13 cellular contexts compared by ENCODE assay signal in genomic region chr5:84603557-84604185, GRCh38.
A peak's percentile ranks its signal among the peaks of the same experiment; 100 is the strongest.
DNase-seq lines count a peak whose midpoint lies in the region; ATAC-seq and TF ChIP-seq lines count a peak whose summit lies in the region.
"Had no signal": no experiment of that assay in that cellular context is flagged by ENCODE, and none has a peak within 500 bp of the region (broad histone marks: within the 10 kb centered on the region; RNA-seq: fewer than 3 reads in every experiment).

No MANE protein-coding gene starts in this region.

- no peaks in the 10 kb centered on the region for H3K27me3 Mint-ChIP-seq in activated naive CD8-positive, alpha-beta T cell treated with anti-CD3 and anti-CD28 coated beads for 36 hours

- H3K27ac ChIP-seq in OCI-LY3 (ENCODE audit: low read length), result no peak overlapping the region
- no peak overlapping the region for H3K27ac ChIP-seq in epithelial cell of prostate
- H3K27ac ChIP-seq: Peyer's patch had no signal

- no peak for TF ChIP-seq CTCF in OCI-LY3 (IDR thresholded peaks at IDR 0.05; ENCODE audit: low read depth, low read length)

- no peak overlapping the region for H3K4me3 ChIP-seq in OCI-LY3 (ENCODE audit: low read length)
- H3K4me3 ChIP-seq: mucosa of descending colon, Peyer's patch had no signal

- peak; percentile 57 for DNase-seq in GM03348 (ENCODE audit: low spot score)
- DNase-seq in epithelial cell of prostate (ENCODE audit: low read depth, low spot score), result peak; percentile 3
- peak; percentile 26 for DNase-seq in pons (ENCODE audit: low spot score)
- DNase-seq in activated naive CD8-positive, alpha-beta T cell treated with anti-CD3 and anti-CD28 coated beads for 36 hours, result no peak
- no peak for DNase-seq in NCI-H82 (lab: John Stamatoyannopoulos, UW)
- no peak for DNase-seq in NCI-H146 (lab: John Stamatoyannopoulos, UW)
- DNase-seq: Calu3; effector CD8-positive, alpha-beta T cell; mucosa of descending colon; NCI-H2227 treated with DMSO at 0.1 percent for 48 hours; Peyer's patch had no signal

- H4K20me1 ChIP-seq in OCI-LY3 (ENCODE audit: insufficient read depth, low read length), result no peaks in the 10 kb centered on the region

- H3K36me3 ChIP-seq in OCI-LY3 (replicated peaks; ENCODE audit: low read depth, low read length), result no peaks in the 10 kb centered on the region
- H3K36me3 ChIP-seq: Peyer's patch had no signal

- H3K9me3 ChIP-seq in OCI-LY3 (ENCODE audit: insufficient read depth, low read length), result no peaks in the 10 kb centered on the region
- H3K9me3 ChIP-seq: mucosa of descending colon, Peyer's patch had no signal

- H3K9me3 Mint-ChIP-seq in activated naive CD8-positive, alpha-beta T cell treated with anti-CD3 and anti-CD28 coated beads for 36 hours, result no peaks in the 10 kb centered on the region

- no peaks in the 10 kb centered on the region for H3K36me3 Mint-ChIP-seq in activated naive CD8-positive, alpha-beta T cell treated with anti-CD3 and anti-CD28 coated beads for 36 hours

- H3K27me3 ChIP-seq in OCI-LY3 (ENCODE audit: low read depth, low read length), result no peaks in the 10 kb centered on the region
- H3K27me3 ChIP-seq: Peyer's patch had no signal

- H3K9ac ChIP-seq in OCI-LY3 (ENCODE audit: low read length), result no peak overlapping the region

- no peak overlapping the region for H3K27ac Mint-ChIP-seq in activated naive CD8-positive, alpha-beta T cell treated with anti-CD3 and anti-CD28 coated beads for 36 hours

- no peak overlapping the region for H3K4me3 Mint-ChIP-seq in activated naive CD8-positive, alpha-beta T cell treated with anti-CD3 and anti-CD28 coated beads for 36 hours

- H2AFZ ChIP-seq in OCI-LY3 (ENCODE audit: low read depth, low read length), result no peak overlapping the region

- H3K4me1 ChIP-seq in OCI-LY3 (ENCODE audit: low read length), result peaks cover 39% of the 10 kb centered on the region
- H3K4me1 ChIP-seq: Peyer's patch had no signal

- no peaks in the 10 kb centered on the region for H3K79me2 ChIP-seq in OCI-LY3 (ENCODE audit: low read length)

- H3K4me1 Mint-ChIP-seq in activated naive CD8-positive, alpha-beta T cell treated with anti-CD3 and anti-CD28 coated beads for 36 hours, result peaks cover 5% of the 10 kb centered on the region

- ATAC-seq in GM18867 (IDR thresholded peaks at IDR 0.05; ENCODE audit: unreplicated experiment), result no peak
- ATAC-seq: mucosa of descending colon had no signal

- peak overlapping the region; percentile 64; the same call in 1 of the 2 replicates for H3K4me2 ChIP-seq in OCI-LY3 (ENCODE audit: low read length)

Comparison
In these comparisons a context has a peak if more than half of its experiments do, and no peak if none do; other contexts are left out.
1. DNase-seq: peak in GM03348 (single experiment), epithelial cell of prostate (single experiment) and pons (single experiment); none in activated naive CD8-positive, alpha-beta T cell treated with anti-CD3 and anti-CD28 coated beads for 36 hours (single experiment), NCI-H82 (single experiment) and NCI-H146 (single experiment).